Comparison of ENCODE assay signal across 26 cellular contexts in genomic region chr11:128204898-128205297, GRCh38.
"Had no signal": no experiment of that assay in that cellular context is flagged by ENCODE, and none has a peak within 500 bp of the region (broad histone marks: within the 10 kb centered on the region; RNA-seq: fewer than 3 reads in every experiment).

No MANE protein-coding gene starts in this region.

- DNase-seq: dorsolateral prefrontal cortex; effector CD4-positive, alpha-beta T cell; erythroblast; esophagus squamous epithelium; gastrocnemius medialis; heart left ventricle; kidney; mucosa of descending colon; naive B cell; sigmoid colon; stimulated activated CD4-positive, alpha-beta T cell treated with anti-CD3 and anti-CD28 coated beads, Interleukin-2, amount 100 ng/mL, for 24 hours; stimulated activated CD4-positive, alpha-beta T cell treated with anti-CD3 and anti-CD28 coated beads, Interleukin-4, amount 100 ng/mL, for 24 hours; stimulated activated naive CD4-positive, alpha-beta T cell treated with Interleukin-2 at 50 U/mL for 16 hours; stomach; thyroid gland; trophoblast cell had no signal

- H3K4me1 ChIP-seq: neural progenitor cell, parathyroid adenoma had no signal

- H3K4me3 ChIP-seq: dorsolateral prefrontal cortex, esophagus squamous epithelium, gastrocnemius medialis, heart left ventricle, hepatocyte, lung, mucosa of descending colon, neural progenitor cell, right atrium auricular region, sigmoid colon, stomach, thyroid gland had no signal

- H3K79me2 ChIP-seq: hepatocyte, parathyroid adenoma had no signal

- H3K4me2 ChIP-seq: hepatocyte, neural progenitor cell had no signal

- H3K27ac ChIP-seq: dorsolateral prefrontal cortex, esophagus squamous epithelium, gastrocnemius medialis, heart left ventricle, hepatocyte, neural progenitor cell, parathyroid adenoma, right atrium auricular region, sigmoid colon, stomach, thyroid gland had no signal

- H3K36me3 ChIP-seq: esophagus squamous epithelium, gastrocnemius medialis, heart left ventricle, neural progenitor cell, right atrium auricular region, sigmoid colon, stomach, thyroid gland had no signal

- FAIRE-seq: colon, endothelial cell of umbilical vein, kidney had no signal

- H3K9me3 ChIP-seq: esophagus squamous epithelium, gastrocnemius medialis, heart left ventricle, mucosa of descending colon, right atrium auricular region, sigmoid colon, stomach, thyroid gland had no signal

- ATAC-seq: gastrocnemius medialis; heart left ventricle; left lobe of liver; mucosa of descending colon; natural killer cell treated with Interleukin-12 subunit alpha and Interleukin-12 subunit beta and Interleukin-15 and Interleukin-18, amount 100 ng/mL, for 72 hours; stimulated activated effector memory CD8-positive, alpha-beta T cell treated with anti-CD3 and anti-CD28 coated beads, Interleukin-12 subunit alpha, Interleukin-12 subunit beta, amount 100 ng/mL, for 72 hours had no signal

- H3K27me3 ChIP-seq: esophagus squamous epithelium, gastrocnemius medialis, heart left ventricle, hepatocyte, neural progenitor cell, right atrium auricular region, sigmoid colon, stomach, thyroid gland had no signal

- H2AFZ ChIP-seq: hepatocyte, neural progenitor cell, parathyroid adenoma had no signal
